ENCODE assay signal across 8 cellular contexts in the genomic region with DNA sequence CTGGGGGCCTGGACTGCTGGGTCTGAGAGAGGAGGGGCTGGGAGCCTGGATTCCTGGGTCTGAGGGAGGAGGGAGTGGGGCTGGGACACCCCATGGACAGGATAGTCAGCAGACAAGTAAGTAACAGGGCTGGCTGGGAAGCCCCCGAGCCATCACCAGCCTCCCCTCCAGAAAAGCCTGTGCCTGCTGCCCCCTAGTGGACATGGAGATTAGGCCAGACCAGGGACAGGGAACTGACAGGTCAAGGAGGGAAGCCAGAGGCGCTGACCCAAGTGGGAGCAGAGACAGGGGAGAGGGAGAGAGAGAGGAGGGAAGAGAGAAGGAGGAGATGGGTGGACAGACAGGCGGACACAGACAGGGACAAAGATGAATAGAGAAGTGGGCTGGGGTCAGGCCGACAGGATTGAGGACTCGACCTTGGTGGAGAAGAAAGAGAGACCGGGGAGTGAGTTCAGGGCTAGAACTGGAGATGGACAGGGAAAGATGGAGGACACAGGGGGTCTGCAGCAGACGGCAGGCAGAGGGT. TPM values are rescaled to one million over a fixed set of nuclear protein-coding genes. Genes with fewer than 3 reads are reported as not detected.
DNase-seq lines count a peak whose midpoint lies in the region; ATAC-seq and TF ChIP-seq lines count a peak whose summit lies in the region.

No MANE protein-coding gene starts in this region.

- H3K4me3 ChIP-seq in PC-9 (no peak overlapping the region), fibroblast of lung (replicated peaks in 1 of 4; ENCODE audit: control extremely low read depth in 1 of 4, insufficient read depth in 1 of 4, low read depth in 3 of 4, low read length in 4 of 4) (no peak overlapping the region), neural progenitor cell (no peak overlapping the region), tibial artery (no peak overlapping the region)

- H2AFZ ChIP-seq in PC-9, result no peak overlapping the region
- H2AFZ ChIP-seq in fibroblast of lung (ENCODE audit: low read length), result no peak overlapping the region
- H2AFZ ChIP-seq in neural progenitor cell (replicated peaks), result no peak overlapping the region

- CTCF ChIA-PET in PC-9 (lab: Charles Lee), result no interaction called here

- intact Hi-C loops in PC-9 (cut with micrococcal nuclease; ENCODE audit: unreplicated experiment) (loop anchor here (2.0 kb wide), 1 partner anchor 46 kb away; no protein-coding TSS in a partner anchor), tibial artery (cut with DNase I; ENCODE audit: low total_unique reads) (no loop called here)

- no peaks in the 10 kb centered on the region for H3K9me3 ChIP-seq in PC-9 (ENCODE audit: insufficient read depth, low read depth)
- H3K9me3 ChIP-seq in fibroblast of lung (ENCODE audit: control insufficient read depth, insufficient read depth, low read depth, low read length), result no peaks in the 10 kb centered on the region
- H3K9me3 ChIP-seq in neural progenitor cell (ENCODE audit: low read depth), result no peaks in the 10 kb centered on the region
- no peaks in the 10 kb centered on the region for H3K9me3 ChIP-seq in tibial artery

- no peaks in the 10 kb centered on the region for H3K9me2 ChIP-seq in PC-9 (ENCODE audit: insufficient read depth)

- no peaks in the 10 kb centered on the region for H3K79me2 ChIP-seq in PC-9 (ENCODE audit: low read depth)
- no peaks in the 10 kb centered on the region for H3K79me2 ChIP-seq in fibroblast of lung (ENCODE audit: control insufficient read depth, insufficient read depth, low read length)
- H3K79me2 ChIP-seq in neural progenitor cell (ENCODE audit: low read depth), result no peaks in the 10 kb centered on the region

- peaks cover 62% of the 10 kb centered on the region for H3K27me3 Mint-ChIP-seq in neural progenitor cell (ENCODE audit: insufficient read depth, low read depth)

- peaks cover 7% of the 10 kb centered on the region; the same call in 1 of the 2 replicates for H3F3A ChIP-seq in PC-9 (ENCODE audit: insufficient read depth, low read depth)
- peaks cover 19% of the 10 kb centered on the region for H3F3A ChIP-seq in neural progenitor cell (ENCODE audit: low read depth)

- no peak overlapping the region for H3K9ac ChIP-seq in fibroblast of lung (ENCODE audit: insufficient read depth, low read length)
- H3K9ac ChIP-seq in neural progenitor cell, result no peak overlapping the region

- no peak overlapping the region for H3K4me2 ChIP-seq in PC-9
- no peak overlapping the region for H3K4me2 ChIP-seq in fibroblast of lung (ENCODE audit: extremely low read depth, insufficient read depth, low read length)
- H3K4me2 ChIP-seq in neural progenitor cell, result no peak overlapping the region

- H3K4me3 Mint-ChIP-seq in neural progenitor cell, result peak overlapping the region; percentile 58

- peaks cover 44% of the 10 kb centered on the region for H3K27me3 ChIP-seq in PC-9 (ENCODE audit: insufficient read depth, low read depth)
- H3K27me3 ChIP-seq in fibroblast of lung (ENCODE audit: control insufficient read depth, insufficient read depth, low read length), result peaks cover 54% of the 10 kb centered on the region
- peaks cover 99% of the 10 kb centered on the region for H3K27me3 ChIP-seq in neural progenitor cell
- peaks cover 3 to 81% of the 10 kb centered on the region in 2 donors for H3K27me3 ChIP-seq in tibial artery

- no TSS peak for BruUV-seq in PC-9 (replicated peaks; lab: Mats Ljungman, UMichigan)

- H3K27ac ChIP-seq in PC-9 (no peak overlapping the region), fibroblast of lung (ENCODE audit: insufficient read depth, low read length) (no peak overlapping the region), neural progenitor cell (no peak overlapping the region), tibial artery (no peak overlapping the region)

- POLR2A ChIA-PET in PC-9 (lab: Charles Lee; ENCODE audit: unreplicated experiment), result no interaction called here

- TF ChIP-seq CTCF in PC-9 (conservative IDR thresholded peaks at IDR 0.05) (peak; percentile 94), fibroblast of lung (conservative IDR thresholded peaks at IDR 0.05 in 1 of 2, IDR thresholded peaks at IDR 0.05 in 1 of 2; ENCODE audit: low read depth in 1 of 2, low read length in 2 of 2) (peak; percentile 89 to 90), neural progenitor cell (IDR thresholded peaks at IDR 0.05) (peak; percentile 90), tibial artery (IDR thresholded peaks at IDR 0.05) (peak; percentile 64 to 72)

- H3K4me1 ChIP-seq in PC-9 (replicated peaks; ENCODE audit: insufficient read depth) (no peaks in the 10 kb centered on the region), fibroblast of lung (ENCODE audit: control insufficient read depth, extremely low read depth, insufficient read depth, low read length) (peaks cover 12% of the 10 kb centered on the region), neural progenitor cell (no peaks in the 10 kb centered on the region), tibial artery (peaks cover 0 to 6% (median 3%) of the 10 kb centered on the region in 4 donors)

- no peak overlapping the region for H3K27ac Mint-ChIP-seq in neural progenitor cell

- no peaks in the 10 kb centered on the region for H3K9me3 Mint-ChIP-seq in neural progenitor cell

- H4K20me1 ChIP-seq in PC-9 (ENCODE audit: insufficient read depth) (no peaks in the 10 kb centered on the region), fibroblast of lung (ENCODE audit: control insufficient read depth, extremely low read depth, insufficient read depth, low read length) (no peaks in the 10 kb centered on the region), neural progenitor cell (ENCODE audit: low read depth) (peaks cover 28% of the 10 kb centered on the region)

- H3K36me3 Mint-ChIP-seq in neural progenitor cell, result no peaks in the 10 kb centered on the region

- peak; percentile 45 for ATAC-seq in HG03175 (IDR thresholded peaks at IDR 0.05; ENCODE audit: unreplicated experiment)

- peaks cover 10% of the 10 kb centered on the region for H3K4me1 Mint-ChIP-seq in neural progenitor cell

- peak; percentile 71 for DNase-seq in COR-L47 (lab: John Stamatoyannopoulos, UW)
- DNase-seq in PC-9, result peak in 1 of 2 experiments; percentile 69
- DNase-seq in activated T-cell treated with anti-CD3 and anti-CD28 coated beads, Interleukin-2, amount 50 U/mL, for 1 hour, result peak; percentile 79
- peak in 1 of 2 donors; percentile 42 for DNase-seq in fibroblast of lung (ENCODE audit: low read depth in 2 of 2)
- DNase-seq in neural progenitor cell (ENCODE audit: low spot score), result peak; percentile 88
- peak in 1 of 2 donors; percentile 59 for DNase-seq in tibial artery
- no peak for DNase-seq in cortex of kidney (lab: John Stamatoyannopoulos, UW)

- H3K36me3 ChIP-seq in PC-9 (ENCODE audit: low read depth) (no peaks in the 10 kb centered on the region), fibroblast of lung (ENCODE audit: control insufficient read depth, insufficient read depth, low read length) (no peaks in the 10 kb centered on the region), neural progenitor cell (no peaks in the 10 kb centered on the region), tibial artery (no peaks in the 10 kb centered on the region)

RNA-seq across cellular contexts. Expression of a gene that starts 6.7 kb away (rescaled TPM):
- total RNA-seq in PC-9 (2021) (0.65 and 0.98 TPM in 2 replicates), fibroblast of lung (under 0.01 TPM in 2 replicates), neural progenitor cell (ENCODE audit: low replicate concordance) (0.22 and 0.65 TPM in 2 replicates)
- polyA plus RNA-seq in fibroblast of lung, result 0.03 TPM in 1 of 2 replicates, not detected in the other
- polyA plus RNA-seq in fibroblast of lung (2012), result not detected in 2 replicates
- not detected in 2 replicates for polyA minus RNA-seq in fibroblast of lung (ENCODE audit: low replicate concordance)

RNA-seq across cellular contexts. Expression of a gene that starts 24.2 kb away (rescaled TPM):
- 110 and 188 TPM in 2 replicates for total RNA-seq in PC-9 (2021)
- total RNA-seq in fibroblast of lung, result 152 and 193 TPM in 2 replicates
- 123 and 163 TPM in 2 replicates for polyA plus RNA-seq in fibroblast of lung
- polyA plus RNA-seq in fibroblast of lung (2012), result 303 and 371 TPM in 2 replicates
- 184 and 393 TPM in 2 replicates for polyA minus RNA-seq in fibroblast of lung (ENCODE audit: low replicate concordance)
- total RNA-seq in neural progenitor cell (ENCODE audit: low replicate concordance), result 33.1 and 108 TPM in 2 replicates

RNA-seq across cellular contexts. Expression of a gene that starts 51.9 kb away (rescaled TPM):
- 101 and 109 TPM in 2 replicates for total RNA-seq in PC-9 (2021)
- total RNA-seq in fibroblast of lung, result 21.6 TPM in 2 replicates
- 23.9 and 32.2 TPM in 2 replicates for polyA plus RNA-seq in fibroblast of lung
- 34.0 and 53.6 TPM in 2 replicates for polyA plus RNA-seq in fibroblast of lung (2012)
- polyA minus RNA-seq in fibroblast of lung (ENCODE audit: low replicate concordance), result 19.6 and 36.9 TPM in 2 replicates
- total RNA-seq in neural progenitor cell (ENCODE audit: low replicate concordance), result 10.9 and 25.2 TPM in 2 replicates

RNA-seq across cellular contexts. Expression of a gene that starts 57.8 kb away (rescaled TPM):
- total RNA-seq in PC-9 (2021) (0.33 and 0.59 TPM in 2 replicates), fibroblast of lung (under 0.01 and 0.17 TPM in 2 replicates), neural progenitor cell (ENCODE audit: low replicate concordance) (0.11 and 0.25 TPM in 2 replicates)
- 0.07 and 0.17 TPM in 2 replicates for polyA plus RNA-seq in fibroblast of lung
- polyA plus RNA-seq in fibroblast of lung (2012), result 0.14 TPM in 1 of 2 replicates, not detected in the other
- not detected in 2 replicates for polyA minus RNA-seq in fibroblast of lung (ENCODE audit: low replicate concordance)

RNA-seq across cellular contexts. Expression of a gene that starts 59.1 kb away (rescaled TPM):
- total RNA-seq in PC-9 (2021) (not detected in 2 replicates), fibroblast of lung (under 0.01 and 0.17 TPM in 2 replicates), neural progenitor cell (ENCODE audit: low replicate concordance) (1.6 TPM in 1 of 2 replicates, not detected in the other)
- 0.05 TPM in 1 of 2 replicates, not detected in the other for polyA plus RNA-seq in fibroblast of lung
- 0.16 and 0.20 TPM in 2 replicates for polyA plus RNA-seq in fibroblast of lung (2012)
- 0.59 and 1.1 TPM in 2 replicates for polyA minus RNA-seq in fibroblast of lung (ENCODE audit: low replicate concordance)
